In genomic region chr17:61385091-61385868, GRCh38 we compare ENCODE assay signal across 19 cellular contexts. TPM values are rescaled to one million over a fixed set of nuclear protein-coding genes. Genes with fewer than 3 reads are reported as not detected.
A peak's percentile ranks its signal among the peaks of the same experiment; 100 is the strongest.
DNase-seq lines count a peak whose midpoint lies in the region; ATAC-seq, FAIRE-seq and TF ChIP-seq lines count a peak whose summit lies in the region.
"Had no signal": no experiment of that assay in that cellular context is flagged by ENCODE, and none has a peak within 500 bp of the region (broad histone marks: within the 10 kb centered on the region; RNA-seq: fewer than 3 reads in every experiment).

No MANE protein-coding gene starts in this region.

- peaks cover 0 to 43% (median 15%) of the 10 kb centered on the region in 9 donors for H3K4me1 ChIP-seq in heart right ventricle

- H3K9me3 Mint-ChIP-seq in nephron progenitor cell = no peaks in the 10 kb centered on the region
- H3K9me3 Mint-ChIP-seq: GM23338 had no signal

- H3K36me3 ChIP-seq in heart right ventricle = no peaks in the 10 kb centered on the region
- H3K36me3 ChIP-seq in bronchial epithelial cell (ENCODE audit: control insufficient read depth, insufficient read depth, low read length) = no peaks in the 10 kb centered on the region
- H3K36me3 ChIP-seq: SJCRH30 had no signal

- intact Hi-C loops in Right ventricle myocardium superior (cut with DNase I) = loop anchor here (10.0 kb wide), 1 partner anchor 60 kb away; no protein-coding TSS in a partner anchor
- intact Hi-C loops in heart right ventricle (cut with DNase I) = loop anchor here in 5 of 10 donors (5.0 to 10.0 kb wide), 5 partner anchors 130 to 670 kb away; no protein-coding TSS in a partner anchor

- H3K27ac Mint-ChIP-seq in nephron progenitor cell = peak overlapping the region; percentile 27
- H3K27ac Mint-ChIP-seq: GM23338 had no signal

- peaks cover 18% of the 10 kb centered on the region for H3K27me3 Mint-ChIP-seq in nephron progenitor cell (ENCODE audit: low read depth, poor library complexity)

- H3K4me3 ChIP-seq in heart right ventricle (no peak overlapping the region), bronchial epithelial cell (ENCODE audit: low read depth, low read length) (no peak overlapping the region)
- H3K4me3 ChIP-seq: GM23338, SJCRH30 had no signal

- peak overlapping the region in 1 of 10 donors; percentile 55 for H3K27ac ChIP-seq in heart right ventricle
- H3K27ac ChIP-seq: 22Rv1, SJCRH30 had no signal

- DNase-seq in Right ventricle myocardium superior = peak; percentile 11
- DNase-seq in heart right ventricle = no peak
- no peak for DNase-seq in bronchial epithelial cell (ENCODE audit: low read depth)
- DNase-seq in nephron progenitor cell = no peak
- DNase-seq in urothelium cell line (ENCODE audit: low spot score) = no peak
- DNase-seq in hepatic stellate cell (ENCODE audit: low spot score) = no peak
- DNase-seq: Karpas-422, NCI-H1048, NCI-H1436, NCI-H2029, NCI-H526 had no signal

- H3K27me3 ChIP-seq in heart right ventricle (peaks cover 0 to 12% (median 0%) of the 10 kb centered on the region in 7 donors), bronchial epithelial cell (ENCODE audit: control insufficient read depth, insufficient read depth, low read length) (no peaks in the 10 kb centered on the region)
- H3K27me3 ChIP-seq: SJCRH30 had no signal

- no peak for TF ChIP-seq CTCF in heart right ventricle (IDR thresholded peaks at IDR 0.05)
- TF ChIP-seq CTCF in bronchial epithelial cell (IDR thresholded peaks at IDR 0.05; ENCODE audit: insufficient read depth, low read length, severe bottlenecking) = no peak
- no peak for TF ChIP-seq CTCF in nephron progenitor cell (IDR thresholded peaks at IDR 0.05)

- no peaks in the 10 kb centered on the region for H3K9me3 ChIP-seq in heart right ventricle
- H3K9me3 ChIP-seq: SJCRH30 had no signal

- no peaks in the 10 kb centered on the region for H3K36me3 Mint-ChIP-seq in nephron progenitor cell (ENCODE audit: low read depth)

- no peak overlapping the region for H3K4me3 Mint-ChIP-seq in nephron progenitor cell
- H3K4me3 Mint-ChIP-seq: CD14-positive monocyte, GM23338 had no signal

- WGBS in heart right ventricle, 2 donors = 94 to 95% methylated on average over 18 of the region's 18 CpGs

- FAIRE-seq in bronchial epithelial cell (lab: Jason Lieb, UNC) (peak; percentile 7), urothelium cell line (lab: Jason Lieb, UNC) (peak; percentile 35)
- FAIRE-seq: G401.6 had no signal

- peaks cover 54% of the 10 kb centered on the region for H3K4me1 Mint-ChIP-seq in nephron progenitor cell

- ATAC-seq in Right ventricle myocardium superior (ENCODE audit: poor library complexity) (no peak), heart right ventricle (no peak), GM21515 (IDR thresholded peaks at IDR 0.05; ENCODE audit: unreplicated experiment) (no peak), HG02610 (IDR thresholded peaks at IDR 0.05; ENCODE audit: unreplicated experiment) (no peak)
- ATAC-seq: GM23338, HCT116 had no signal

RNA-seq across cellular contexts. Expression of gene TBX2, which starts 14.4 kb away (rescaled TPM):
- total RNA-seq in Right ventricle myocardium superior = 13.1 TPM
- 10 to 100 TPM in 5 of 10 donors, 1 to 10 TPM in 5; 4.6 to 21.8 (median 10.0) TPM for total RNA-seq in heart right ventricle
- 10 to 100 TPM; 13.4 to 31.1 TPM for polyA plus RNA-seq in heart right ventricle
- total RNA-seq in bronchial epithelial cell = 0.26 TPM in 1 of 2 replicates, not detected in the other
- total RNA-seq: GM23338 had no signal
- polyA plus RNA-seq: CD14-positive monocyte, GM23338 had no signal
